ENCODE assay signal across 9 cellular contexts in the genomic region with DNA sequence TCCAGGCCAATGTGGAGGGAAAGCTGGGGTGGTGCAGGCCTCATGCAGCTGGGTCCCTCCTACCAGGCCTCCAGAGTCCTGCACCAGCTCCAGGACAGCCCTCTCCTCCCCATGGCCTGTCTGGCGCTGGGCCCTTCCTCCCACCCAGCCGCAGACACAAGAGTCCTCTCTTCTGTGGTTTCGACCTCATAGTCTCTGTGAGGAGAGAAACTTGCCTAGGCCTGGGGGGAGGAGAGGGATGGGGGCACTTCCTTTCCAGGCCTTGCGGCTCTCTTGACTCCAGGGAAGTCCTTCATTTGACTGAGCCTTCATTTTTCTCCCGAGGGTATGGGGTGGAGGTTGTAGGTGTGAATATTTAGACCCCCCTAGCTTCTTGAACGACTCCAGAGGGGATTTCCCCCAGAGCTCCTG. TPM values are rescaled to one million over a fixed set of nuclear protein-coding genes. Genes with fewer than 3 reads are reported as not detected.
DNase-seq lines count a peak whose midpoint lies in the region; ATAC-seq, FAIRE-seq and TF ChIP-seq lines count a peak whose summit lies in the region.
"Had no signal": no experiment of that assay in that cellular context is flagged by ENCODE, and none has a peak within 500 bp of the region (broad histone marks: within the 10 kb centered on the region; RNA-seq: fewer than 3 reads in every experiment).

No MANE protein-coding gene starts in this region.

- H3K4me1 ChIP-seq in K562 (replicated peaks in 1 of 2; ENCODE audit: control insufficient read depth in 2 of 2, insufficient read depth in 2 of 2, low read length in 2 of 2) = peaks cover 0 to 14% of the 10 kb centered on the region in 2 experiments; a peak in 1 of 5 replicates
- H3K4me1 ChIP-seq in keratinocyte (ENCODE audit: control insufficient read depth, extremely low read depth, insufficient read depth, low read length) = peaks cover 25% of the 10 kb centered on the region
- peaks cover 4 to 52% (median 49%) of the 10 kb centered on the region in 5 donors for H3K4me1 ChIP-seq in subcutaneous abdominal adipose tissue (ENCODE audit: control insufficient read depth in 5 of 5, insufficient read depth in 5 of 5, low read length in 5 of 5)

- DNase-seq in HL-60 (ENCODE audit: low read depth in 1 of 2, low spot score in 1 of 2) = peak in 1 of 2 experiments; percentile 79
- no peak for DNase-seq in K562 (ENCODE audit: extremely low read depth in 1 of 4, low spot score in 3 of 4)
- DNase-seq in keratinocyte (ENCODE audit: low read depth, low spot score) = no peak
- DNase-seq in activated CD4-positive, alpha-beta T cell treated with anti-CD3 and anti-CD28 coated beads, Interleukin-2, amount 50 U/mL, for 4 hours = no peak
- DNase-seq in NCI-H524 treated with DMSO at 0.1 percent for 48 hours (lab: John Stamatoyannopoulos, UW) = no peak
- no peak for DNase-seq in cerebellum (ENCODE audit: low spot score)
- DNase-seq: activated B cell treated with CpG ODN at 0.5 μM for 24 hours had no signal

- H3K9me3 ChIP-seq in K562 (replicated peaks; ENCODE audit: control insufficient read depth, insufficient read depth, low read depth, low read length) (no peaks in the 10 kb centered on the region), keratinocyte (ENCODE audit: control insufficient read depth, low read depth, low read length) (no peaks in the 10 kb centered on the region), subcutaneous abdominal adipose tissue (ENCODE audit: control insufficient read depth in 5 of 5, low read length in 5 of 5) (no peaks in the 10 kb centered on the region)

- FAIRE-seq in K562 (lab: Jason Lieb, UNC) = no peak
- no peak for FAIRE-seq in keratinocyte (lab: Jason Lieb, UNC)

- ATAC-seq in K562 (peak; percentile 12; the same call in 1 of the 3 replicates), GM21515 (IDR thresholded peaks at IDR 0.05; ENCODE audit: unreplicated experiment) (no peak)

- POLR2A ChIA-PET in K562 (lab: Yijun Ruan, JAX) = interaction anchor here (0.6 to 1.5 kb wide), 7 partner anchors 8 to 484 kb away, joined by 3 to 10 read pairs (median 3); a partner anchor contains a TSS

- no peak overlapping the region for H3K4me3 ChIP-seq in HL-60 (replicated peaks; ENCODE audit: insufficient read depth, low read length)
- H3K4me3 ChIP-seq in K562 = no peak overlapping the region
- peak overlapping the region; percentile 89 to 99 (median 92) for H3K4me3 ChIP-seq in keratinocyte (ENCODE audit: control insufficient read depth in 2 of 3, extremely low read depth in 1 of 3, insufficient read depth in 2 of 3, low read depth in 1 of 3, low read length in 3 of 3)
- H3K4me3 ChIP-seq in subcutaneous abdominal adipose tissue (ENCODE audit: low read depth in 1 of 5, low read length in 5 of 5) = peak overlapping the region; percentile 87 to 94 (median 89)

- H3K27me3 ChIP-seq in HL-60 (ENCODE audit: insufficient read depth, poor library complexity, severe bottlenecking) (no peaks in the 10 kb centered on the region), K562 (ENCODE audit: control insufficient read depth in 2 of 2, insufficient read depth in 2 of 2, low read length in 2 of 2) (no peaks in the 10 kb centered on the region), keratinocyte (ENCODE audit: control insufficient read depth, extremely low read depth, insufficient read depth, low read length) (no peaks in the 10 kb centered on the region), subcutaneous abdominal adipose tissue (ENCODE audit: control insufficient read depth in 5 of 5, insufficient read depth in 4 of 5, low read length in 5 of 5) (no peaks in the 10 kb centered on the region)

- H3K4me2 ChIP-seq in K562 (ENCODE audit: insufficient read depth, low read length) (no peak overlapping the region), keratinocyte (ENCODE audit: control insufficient read depth, extremely low read depth, insufficient read depth, low read depth, low read length) (peak overlapping the region; percentile 95)

- no peak for TF ChIP-seq RAD21 in K562 (CRISPR knock-in tag; conservative IDR thresholded peaks at IDR 0.05 in 1 of 2, IDR thresholded peaks at IDR 0.05 in 1 of 2)

- H4K20me1 ChIP-seq in K562 (replicated peaks; ENCODE audit: control insufficient read depth, insufficient read depth, low read length) (no peaks in the 10 kb centered on the region), keratinocyte (ENCODE audit: control insufficient read depth, extremely low read depth, insufficient read depth, low read length) (no peaks in the 10 kb centered on the region)

- no peaks in the 10 kb centered on the region for H3K9me1 ChIP-seq in K562 (ENCODE audit: control insufficient read depth, insufficient read depth, low read length)
- peaks cover 3% of the 10 kb centered on the region for H3K9me1 ChIP-seq in keratinocyte (ENCODE audit: control insufficient read depth, extremely low read depth, insufficient read depth, low read length)

- H3K9ac ChIP-seq in K562 (ENCODE audit: insufficient read depth in 1 of 2, low read depth in 2 of 2, low read length in 2 of 2) (peak overlapping the region in 1 of 2 experiments; percentile 76; a peak in 1 of 4 replicates), keratinocyte (ENCODE audit: control insufficient read depth, extremely low read depth, insufficient read depth, low read length) (peak overlapping the region; percentile 94), subcutaneous abdominal adipose tissue (ENCODE audit: low read length in 5 of 5) (peak overlapping the region; percentile 40 to 96 (median 95))

- H3K27ac ChIP-seq in HL-60 (replicated peaks) (peak overlapping the region; percentile 27), K562 (ENCODE audit: extremely low read depth, low read depth, low read length) (no peak overlapping the region), keratinocyte (ENCODE audit: control insufficient read depth, insufficient read depth, low read length) (peak overlapping the region; percentile 93), subcutaneous abdominal adipose tissue (ENCODE audit: low read depth, low read length) (peak overlapping the region; percentile 96)

- BruUV-seq in K562 (replicated peaks; lab: Mats Ljungman, UMichigan) = no TSS peak

- dilution Hi-C loops in keratinocyte (cut with MboI; ENCODE audit: extremely low pct_ligation_motif_present, low sequenced_read_pairs) = no loop called here

- CTCF ChIA-PET in K562 (lab: Yijun Ruan, JAX; ENCODE audit: low intra/inter-chr PET ratio) = no interaction called here

- 35% methylated on average over 3 of the region's 6 CpGs for WGBS in K562 (ENCODE audit: insufficient coverage, low coverage, missing lambda C conversion rate)

- intact Hi-C loops in K562 (cut with micrococcal nuclease) = no loop called here

- H2AFZ ChIP-seq in K562 (ENCODE audit: low read depth, low read length) = no peak overlapping the region
- H2AFZ ChIP-seq in keratinocyte (ENCODE audit: control insufficient read depth, low read length) = no peak overlapping the region

- TF ChIP-seq POLR2A in K562 (conservative IDR thresholded peaks at IDR 0.05) = no peak

- no peaks in the 10 kb centered on the region for H3K79me2 ChIP-seq in K562 (ENCODE audit: control insufficient read depth, insufficient read depth, low read length)
- peaks cover 75% of the 10 kb centered on the region for H3K79me2 ChIP-seq in keratinocyte (ENCODE audit: control insufficient read depth, insufficient read depth, low read length)

- H3K36me3 ChIP-seq in K562 (ENCODE audit: control insufficient read depth, insufficient read depth, low read length) (peaks cover 21% of the 10 kb centered on the region; the same call in 2 of the 3 replicates), keratinocyte (ENCODE audit: control insufficient read depth in 2 of 2, extremely low read depth in 1 of 2, insufficient read depth in 2 of 2, low read length in 2 of 2) (peaks cover 31 to 54% of the 10 kb centered on the region in 2 experiments), subcutaneous abdominal adipose tissue (ENCODE audit: control insufficient read depth in 5 of 5, insufficient read depth in 5 of 5, low read length in 5 of 5) (peaks cover 4 to 48% (median 37%) of the 10 kb centered on the region in 5 donors)

- in situ Hi-C loops in K562 (cut with MboI) = no loop called here

- no peak for TF ChIP-seq CTCF in HL-60 (IDR thresholded peaks at IDR 0.05; ENCODE audit: insufficient read depth, low read length)
- no peak for TF ChIP-seq CTCF in K562 (IDR thresholded peaks at IDR 0.05 in 2 of 3, conservative IDR thresholded peaks at IDR 0.05 in 1 of 3; ENCODE audit: insufficient read depth in 2 of 3, low read depth in 1 of 3, low read length in 3 of 3)
- no peak for TF ChIP-seq CTCF in keratinocyte (optimal IDR thresholded peaks at IDR 0.05 in 1 of 3, IDR thresholded peaks at IDR 0.05 in 1 of 3, conservative IDR thresholded peaks at IDR 0.05 in 1 of 3; ENCODE audit: extremely low read depth in 1 of 3, insufficient read depth in 2 of 3, low read length in 3 of 3)

- no peak for TF ChIP-seq EP300 in K562 (IDR thresholded peaks at IDR 0.05; ENCODE audit: low read length)

RNA-seq across cellular contexts. Expression of a gene that starts 2.3 kb away (rescaled TPM):
- total RNA-seq in K562 (2011; cell fraction: chromatin; rRNA removed; ENCODE audit: low replicate concordance) = 9.3 and 17.2 TPM in 2 replicates
- total RNA-seq in K562 (2011; cell fraction: nucleolus; rRNA removed) = 8.4 and 8.8 TPM in 2 replicates
- 7.2 and 9.0 TPM in 2 replicates for total RNA-seq in K562 (2011; cell fraction: nucleoplasm; rRNA removed)
- 0.36 and 0.65 TPM in 2 replicates for total RNA-seq in K562 (2014; rRNA removed)
- total RNA-seq in K562 (2014; rRNA removed; fragmentation: Illumina TruSeq; extraction: Trizol) = 0.51 and 0.80 TPM in 2 replicates
- total RNA-seq in K562 (2015; rRNA removed; fragmentation: Illumina TruSeq; extraction: Trizol) = 0.94 and 0.98 TPM in 2 replicates
- total RNA-seq in K562 (2021) = 2.3 and 4.5 TPM in 2 replicates
- polyA plus RNA-seq in K562 (2011; rRNA removed) = 2.1 and 2.9 TPM in 2 replicates
- polyA plus RNA-seq in K562 (2011; cell fraction: cytosol; rRNA removed) = 3.2 and 3.4 TPM in 2 replicates
- polyA plus RNA-seq in K562 (2011; cell fraction: nucleus; rRNA removed) = 15.7 and 30.4 TPM in 2 replicates
- polyA plus RNA-seq in K562 (2012) = 1.5 and 4.9 TPM in 2 replicates
- 1.2 and 1.3 TPM in 2 replicates for polyA plus RNA-seq in K562 (2014; fragmentation: Illumina TruSeq; extraction: Trizol)
- polyA plus RNA-seq in K562 (2014; fragmentation: Nextera tagmentation; extraction: Ambion mirVana) = not detected
- 2.8 and 5.8 TPM in 2 replicates for polyA plus RNA-seq in K562 (2014; rRNA removed)
- polyA minus RNA-seq in K562 (2011; rRNA and poly(A)+ RNA removed) = 0.35 and 0.39 TPM in 2 replicates
- 1.0 TPM in 1 of 2 replicates, not detected in the other for polyA minus RNA-seq in K562 (2011; cell fraction: cytosol; rRNA and poly(A)+ RNA removed)
- 2.0 and 2.6 TPM in 2 replicates for polyA minus RNA-seq in K562 (2011; cell fraction: nucleus; rRNA and poly(A)+ RNA removed)
- polyA plus RNA-seq in keratinocyte = 185 to 355 TPM (median 246 TPM) in 3 replicates
- polyA plus RNA-seq in keratinocyte (2011; ENCODE audit: low read depth) = 38.1 TPM
- 52.3 and 79.2 TPM in 2 replicates for polyA plus RNA-seq in keratinocyte (2011; cell fraction: cytosol; rRNA removed)
- 794 and 868 TPM in 2 replicates for polyA plus RNA-seq in keratinocyte (2011; cell fraction: nucleus; rRNA removed)
- 99.7 and 290 TPM in 2 replicates for polyA plus RNA-seq in keratinocyte (2012; ENCODE audit: low replicate concordance)
- polyA minus RNA-seq in keratinocyte = 235 to 587 TPM (median 267 TPM) in 3 replicates
- 209 TPM for polyA minus RNA-seq in keratinocyte (2011; cell fraction: cytosol; rRNA and poly(A)+ RNA removed)
- polyA minus RNA-seq in keratinocyte (2011; cell fraction: nucleus; rRNA and poly(A)+ RNA removed) = 532 and 668 TPM in 2 replicates
- 17.6 TPM for total RNA-seq in cerebellum

RNA-seq across cellular contexts. Expression of a gene that starts 8.9 kb away (rescaled TPM):
- 70.4 and 75.8 TPM in 2 replicates for total RNA-seq in K562 (2011; cell fraction: chromatin; rRNA removed; ENCODE audit: low replicate concordance)
- total RNA-seq in K562 (2011; cell fraction: nucleolus; rRNA removed) = 57.0 and 70.0 TPM in 2 replicates
- total RNA-seq in K562 (2011; cell fraction: nucleoplasm; rRNA removed) = 73.5 and 91.2 TPM in 2 replicates
- total RNA-seq in K562 (2014; rRNA removed) (161 and 168 TPM in 2 replicates), K562 (2014; rRNA removed; fragmentation: Illumina TruSeq; extraction: Trizol) (162 and 169 TPM in 2 replicates), K562 (2015; rRNA removed; fragmentation: Illumina TruSeq; extraction: Trizol) (169 and 170 TPM in 2 replicates), K562 (2021) (213 and 214 TPM in 2 replicates), cerebellum (25.8 TPM)
- polyA plus RNA-seq in K562 (2011; rRNA removed) (107 and 113 TPM in 2 replicates), K562 (2014; fragmentation: Illumina TruSeq; extraction: Trizol) (71.1 and 71.5 TPM in 2 replicates), K562 (2014; fragmentation: Nextera tagmentation; extraction: Ambion mirVana) (10 to 100 TPM; 56.5 to 79.8 TPM), K562 (2014; rRNA removed) (173 and 220 TPM in 2 replicates), keratinocyte (56.0 to 104 TPM (median 82.0 TPM) in 3 replicates)
- polyA plus RNA-seq in K562 (2011; cell fraction: cytosol; rRNA removed) = 60.6 and 83.2 TPM in 2 replicates
- 55.8 and 68.8 TPM in 2 replicates for polyA plus RNA-seq in K562 (2011; cell fraction: nucleus; rRNA removed)
- polyA plus RNA-seq in K562 (2012) = 149 and 246 TPM in 2 replicates
- 24.4 and 36.8 TPM in 2 replicates for polyA minus RNA-seq in K562 (2011; rRNA and poly(A)+ RNA removed)
- polyA minus RNA-seq in K562 (2011; cell fraction: cytosol; rRNA and poly(A)+ RNA removed) = 42.3 and 44.0 TPM in 2 replicates
- 20.5 and 28.9 TPM in 2 replicates for polyA minus RNA-seq in K562 (2011; cell fraction: nucleus; rRNA and poly(A)+ RNA removed)
- 181 TPM for polyA plus RNA-seq in keratinocyte (2011; ENCODE audit: low read depth)
- polyA plus RNA-seq in keratinocyte (2011; cell fraction: cytosol; rRNA removed) = 28.8 and 37.2 TPM in 2 replicates
- polyA plus RNA-seq in keratinocyte (2011; cell fraction: nucleus; rRNA removed) = 24.4 and 31.9 TPM in 2 replicates
- 93.4 and 197 TPM in 2 replicates for polyA plus RNA-seq in keratinocyte (2012; ENCODE audit: low replicate concordance)
- 8.2 to 15.9 TPM (median 12.9 TPM) in 3 replicates for polyA minus RNA-seq in keratinocyte
- polyA minus RNA-seq in keratinocyte (2011; cell fraction: cytosol; rRNA and poly(A)+ RNA removed) = 78.5 TPM
- polyA minus RNA-seq in keratinocyte (2011; cell fraction: nucleus; rRNA and poly(A)+ RNA removed) = 5.8 and 9.2 TPM in 2 replicates

RNA-seq across cellular contexts. Expression of a gene that starts 23.4 kb away (rescaled TPM):
- 0.69 and 0.76 TPM in 2 replicates for total RNA-seq in K562 (2011; cell fraction: chromatin; rRNA removed; ENCODE audit: low replicate concordance)
- 0.33 and 0.53 TPM in 2 replicates for total RNA-seq in K562 (2011; cell fraction: nucleolus; rRNA removed)
- 0.31 and 0.66 TPM in 2 replicates for total RNA-seq in K562 (2011; cell fraction: nucleoplasm; rRNA removed)
- total RNA-seq in K562 (2014; rRNA removed) (0.41 TPM in 1 of 2 replicates, not detected in the other), K562 (2014; rRNA removed; fragmentation: Illumina TruSeq; extraction: Trizol) (0.07 TPM in 1 of 2 replicates, not detected in the other), K562 (2015; rRNA removed; fragmentation: Illumina TruSeq; extraction: Trizol) (0.11 and 0.14 TPM in 2 replicates), K562 (2021) (0.36 and 0.60 TPM in 2 replicates), cerebellum (2.2 TPM)
- polyA plus RNA-seq in K562 (2011; rRNA removed) (0.38 and 0.45 TPM in 2 replicates), K562 (2014; fragmentation: Illumina TruSeq; extraction: Trizol) (0.22 and 0.46 TPM in 2 replicates), K562 (2014; fragmentation: Nextera tagmentation; extraction: Ambion mirVana) (under 1 TPM; 0.24 to 0.32 TPM), K562 (2014; rRNA removed) (0.68 and 1.0 TPM in 2 replicates), keratinocyte (0.20 to 0.65 TPM (median 0.33 TPM) in 3 replicates)
- polyA plus RNA-seq in K562 (2011; cell fraction: cytosol; rRNA removed) = 0.27 TPM in 2 replicates
- 0.29 and 0.48 TPM in 2 replicates for polyA plus RNA-seq in K562 (2011; cell fraction: nucleus; rRNA removed)
- 0.20 and 0.80 TPM in 2 replicates for polyA plus RNA-seq in K562 (2012)
- 0.27 and 0.39 TPM in 2 replicates for polyA minus RNA-seq in K562 (2011; rRNA and poly(A)+ RNA removed)
- not detected in 2 replicates for polyA minus RNA-seq in K562 (2011; cell fraction: cytosol; rRNA and poly(A)+ RNA removed)
- not detected in 2 replicates for polyA minus RNA-seq in K562 (2011; cell fraction: nucleus; rRNA and poly(A)+ RNA removed)
- not detected for polyA plus RNA-seq in keratinocyte (2011; ENCODE audit: low read depth)
- 0.13 and 0.22 TPM in 2 replicates for polyA plus RNA-seq in keratinocyte (2011; cell fraction: cytosol; rRNA removed)
- 0.73 and 0.95 TPM in 2 replicates for polyA plus RNA-seq in keratinocyte (2011; cell fraction: nucleus; rRNA removed)
- polyA plus RNA-seq in keratinocyte (2012; ENCODE audit: low replicate concordance) = 0.30 and 0.34 TPM in 2 replicates
- polyA minus RNA-seq in keratinocyte = 0.29 to 0.36 TPM in 2 of 3 replicates, not detected in the other
- polyA minus RNA-seq in keratinocyte (2011; cell fraction: cytosol; rRNA and poly(A)+ RNA removed) = not detected
- polyA minus RNA-seq in keratinocyte (2011; cell fraction: nucleus; rRNA and poly(A)+ RNA removed) = 0.32 TPM in 1 of 2 replicates, not detected in the other

RNA-seq across cellular contexts. Expression of a gene that starts 32.9 kb away (rescaled TPM):
- total RNA-seq in K562 (2011; cell fraction: chromatin; rRNA removed; ENCODE audit: low replicate concordance) = 26.2 and 103 TPM in 2 replicates
- 119 and 150 TPM in 2 replicates for total RNA-seq in K562 (2011; cell fraction: nucleolus; rRNA removed)
- total RNA-seq in K562 (2011; cell fraction: nucleoplasm; rRNA removed) = 79.0 and 80.1 TPM in 2 replicates
- 10.9 and 14.9 TPM in 2 replicates for total RNA-seq in K562 (2014; rRNA removed)
- 4.9 and 5.5 TPM in 2 replicates for total RNA-seq in K562 (2014; rRNA removed; fragmentation: Illumina TruSeq; extraction: Trizol)
- total RNA-seq in K562 (2015; rRNA removed; fragmentation: Illumina TruSeq; extraction: Trizol) = 6.9 and 8.1 TPM in 2 replicates
- total RNA-seq in K562 (2021) = 40.7 and 45.5 TPM in 2 replicates
- polyA plus RNA-seq in K562 (2011; rRNA removed) = 16.0 and 25.1 TPM in 2 replicates
- 18.9 and 40.0 TPM in 2 replicates for polyA plus RNA-seq in K562 (2011; cell fraction: cytosol; rRNA removed)
- polyA plus RNA-seq in K562 (2011; cell fraction: nucleus; rRNA removed) = 17.1 and 30.2 TPM in 2 replicates
- 36.0 and 70.6 TPM in 2 replicates for polyA plus RNA-seq in K562 (2012)
- polyA plus RNA-seq in K562 (2014; fragmentation: Illumina TruSeq; extraction: Trizol) = 27.2 and 34.5 TPM in 2 replicates
- polyA plus RNA-seq in K562 (2014; fragmentation: Nextera tagmentation; extraction: Ambion mirVana) = 1 to 10 TPM; 1.3 to 2.3 TPM
- polyA plus RNA-seq in K562 (2014; rRNA removed) = 12.7 and 15.9 TPM in 2 replicates
- 15.2 and 24.3 TPM in 2 replicates for polyA minus RNA-seq in K562 (2011; rRNA and poly(A)+ RNA removed)
- polyA minus RNA-seq in K562 (2011; cell fraction: cytosol; rRNA and poly(A)+ RNA removed) = 36.7 and 48.5 TPM in 2 replicates
- 16.7 and 17.0 TPM in 2 replicates for polyA minus RNA-seq in K562 (2011; cell fraction: nucleus; rRNA and poly(A)+ RNA removed)
- polyA plus RNA-seq in keratinocyte = 36.7 to 79.4 TPM (median 62.5 TPM) in 3 replicates
- polyA plus RNA-seq in keratinocyte (2011; ENCODE audit: low read depth) = 43.9 TPM
- 44.1 and 73.2 TPM in 2 replicates for polyA plus RNA-seq in keratinocyte (2011; cell fraction: cytosol; rRNA removed)
- 131 and 159 TPM in 2 replicates for polyA plus RNA-seq in keratinocyte (2011; cell fraction: nucleus; rRNA removed)
- polyA plus RNA-seq in keratinocyte (2012; ENCODE audit: low replicate concordance) = 95.0 and 106 TPM in 2 replicates
- polyA minus RNA-seq in keratinocyte = 110 to 463 TPM (median 142 TPM) in 3 replicates
- 143 TPM for polyA minus RNA-seq in keratinocyte (2011; cell fraction: cytosol; rRNA and poly(A)+ RNA removed)
- polyA minus RNA-seq in keratinocyte (2011; cell fraction: nucleus; rRNA and poly(A)+ RNA removed) = 194 and 209 TPM in 2 replicates
- 7.8 TPM for total RNA-seq in cerebellum

RNA-seq across cellular contexts. Expression of a gene that starts 44.4 kb away (rescaled TPM):
- 1.2 and 3.0 TPM in 2 replicates for total RNA-seq in K562 (2011; cell fraction: chromatin; rRNA removed; ENCODE audit: low replicate concordance)
- total RNA-seq in K562 (2011; cell fraction: nucleolus; rRNA removed) = 3.0 and 3.8 TPM in 2 replicates
- 2.4 and 2.7 TPM in 2 replicates for total RNA-seq in K562 (2011; cell fraction: nucleoplasm; rRNA removed)
- total RNA-seq in K562 (2014; rRNA removed) (0.29 and 0.36 TPM in 2 replicates), K562 (2014; rRNA removed; fragmentation: Illumina TruSeq; extraction: Trizol) (0.18 and 0.51 TPM in 2 replicates), K562 (2015; rRNA removed; fragmentation: Illumina TruSeq; extraction: Trizol) (0.25 and 0.34 TPM in 2 replicates), K562 (2021) (0.40 and 0.69 TPM in 2 replicates), cerebellum (4.0 TPM)
- polyA plus RNA-seq in K562 (2011; rRNA removed) (0.91 and 1.0 TPM in 2 replicates), K562 (2014; fragmentation: Illumina TruSeq; extraction: Trizol) (0.21 and 0.25 TPM in 2 replicates), K562 (2014; fragmentation: Nextera tagmentation; extraction: Ambion mirVana) (under 1 TPM; 0.38 to 0.50 TPM), K562 (2014; rRNA removed) (0.20 and 0.97 TPM in 2 replicates), keratinocyte (0.04 to 0.06 TPM (median 0.05 TPM) in 3 replicates)
- polyA plus RNA-seq in K562 (2011; cell fraction: cytosol; rRNA removed) = 0.40 and 0.47 TPM in 2 replicates
- polyA plus RNA-seq in K562 (2011; cell fraction: nucleus; rRNA removed) = 1.2 and 2.3 TPM in 2 replicates
- 0.82 and 1.1 TPM in 2 replicates for polyA plus RNA-seq in K562 (2012)
- 0.32 and 0.48 TPM in 2 replicates for polyA minus RNA-seq in K562 (2011; rRNA and poly(A)+ RNA removed)
- not detected in 2 replicates for polyA minus RNA-seq in K562 (2011; cell fraction: cytosol; rRNA and poly(A)+ RNA removed)
- polyA minus RNA-seq in K562 (2011; cell fraction: nucleus; rRNA and poly(A)+ RNA removed) = 0.81 and 1.9 TPM in 2 replicates
- polyA plus RNA-seq in keratinocyte (2011; ENCODE audit: low read depth) = not detected
- 0.06 TPM in 1 of 2 replicates, not detected in the other for polyA plus RNA-seq in keratinocyte (2011; cell fraction: cytosol; rRNA removed)
- 0.20 and 0.25 TPM in 2 replicates for polyA plus RNA-seq in keratinocyte (2011; cell fraction: nucleus; rRNA removed)
- polyA plus RNA-seq in keratinocyte (2012; ENCODE audit: low replicate concordance) = 0.87 TPM in 1 of 2 replicates, not detected in the other
- polyA minus RNA-seq in keratinocyte = not detected in 3 replicates
- polyA minus RNA-seq in keratinocyte (2011; cell fraction: cytosol; rRNA and poly(A)+ RNA removed) = not detected
- polyA minus RNA-seq in keratinocyte (2011; cell fraction: nucleus; rRNA and poly(A)+ RNA removed) = 0.32 TPM in 1 of 2 replicates, not detected in the other

Comparison
In these comparisons a context has a peak if more than half of its experiments do, and no peak if none do; other contexts are left out.
1. H3K4me3 ChIP-seq: peak in keratinocyte (3 of 3) and subcutaneous abdominal adipose tissue (5 of 5); none in HL-60 (single experiment) and K562 (single experiment).